In genomic region chr11:65559535-65559934, GRCh38 we compare ENCODE assay signal across 9 cellular contexts. TPM values are rescaled to one million over a fixed set of nuclear protein-coding genes. Genes with fewer than 3 reads are reported as not detected.
DNase-seq lines count a peak whose midpoint lies in the region; ATAC-seq, FAIRE-seq and TF ChIP-seq lines count a peak whose summit lies in the region.
"Had no signal": no experiment of that assay in that cellular context is flagged by ENCODE, and none has a peak within 500 bp of the region (broad histone marks: within the 10 kb centered on the region; RNA-seq: fewer than 3 reads in every experiment).

No MANE protein-coding gene starts in this region.

- no peak for TF ChIP-seq POLR2A in heart left ventricle (IDR thresholded peaks at IDR 0.05)
- TF ChIP-seq POLR2A in H54 (IDR thresholded peaks at IDR 0.05; ENCODE audit: low read depth, low read length) = no peak

- H3K36me3 Mint-ChIP-seq in central memory CD8-positive, alpha-beta T cell (ENCODE audit: insufficient read depth) = peaks cover 4% of the 10 kb centered on the region
- no peaks in the 10 kb centered on the region for H3K36me3 Mint-ChIP-seq in natural killer cell treated with Interleukin-12 subunit alpha and Interleukin-12 subunit beta and Interleukin-15 and Interleukin-18, amount 100 ng/mL, for 72 hours

- no peaks in the 10 kb centered on the region for H3K9me3 ChIP-seq in heart left ventricle

- ATAC-seq in heart left ventricle (peak in 1 of 4 donors; percentile 3), Right ventricle myocardium superior (ENCODE audit: poor library complexity) (no peak), GM21447 (IDR thresholded peaks at IDR 0.05; ENCODE audit: unreplicated experiment) (no peak)
- no peak for ATAC-seq in central memory CD8-positive, alpha-beta T cell (replicated peaks; ENCODE audit: extremely low read depth, poor library complexity, severe bottlenecking)
- ATAC-seq in natural killer cell treated with Interleukin-12 subunit alpha and Interleukin-12 subunit beta and Interleukin-15 and Interleukin-18, amount 100 ng/mL, for 72 hours = no peak

- H3K36me3 ChIP-seq in heart left ventricle = no peaks in the 10 kb centered on the region

- peak overlapping the region; percentile 86 to 99 (median 96) for H3K27ac ChIP-seq in heart left ventricle

- peaks cover 6 to 66% (median 59%) of the 10 kb centered on the region in 12 donors for H3K4me1 ChIP-seq in heart left ventricle

- TF ChIP-seq CTCF in heart left ventricle (IDR thresholded peaks at IDR 0.05) = no peak

- H3K27ac Mint-ChIP-seq in central memory CD8-positive, alpha-beta T cell (ENCODE audit: low read depth) = peak overlapping the region; percentile 92
- peak overlapping the region; percentile 15 to 72 for H3K27ac Mint-ChIP-seq in natural killer cell treated with Interleukin-12 subunit alpha and Interleukin-12 subunit beta and Interleukin-15 and Interleukin-18, amount 100 ng/mL, for 72 hours

- intact Hi-C loops in heart left ventricle (cut with DNase I) (no loop called here), Right ventricle myocardium superior (cut with DNase I) (no loop called here)

- 58 to 68% (median 60%) methylated on average over 5 of the region's 5 CpGs for WGBS in heart left ventricle, 4 donors

- H3K9me3 Mint-ChIP-seq in central memory CD8-positive, alpha-beta T cell = no peaks in the 10 kb centered on the region
- no peaks in the 10 kb centered on the region for H3K9me3 Mint-ChIP-seq in natural killer cell treated with Interleukin-12 subunit alpha and Interleukin-12 subunit beta and Interleukin-15 and Interleukin-18, amount 100 ng/mL, for 72 hours

- H3K27me3 Mint-ChIP-seq in central memory CD8-positive, alpha-beta T cell = no peaks in the 10 kb centered on the region
- no peaks in the 10 kb centered on the region for H3K27me3 Mint-ChIP-seq in natural killer cell treated with Interleukin-12 subunit alpha and Interleukin-12 subunit beta and Interleukin-15 and Interleukin-18, amount 100 ng/mL, for 72 hours

- H3K4me3 ChIP-seq in heart left ventricle = no peak overlapping the region

- peak overlapping the region; percentile 82 for H3K4me3 Mint-ChIP-seq in central memory CD8-positive, alpha-beta T cell
- no peak overlapping the region for H3K4me3 Mint-ChIP-seq in natural killer cell treated with Interleukin-12 subunit alpha and Interleukin-12 subunit beta and Interleukin-15 and Interleukin-18, amount 100 ng/mL, for 72 hours

- no peaks in the 10 kb centered on the region for H3K27me3 ChIP-seq in heart left ventricle

- DNase-seq in heart left ventricle (peak in 1 of 5 donors; percentile 12), Right ventricle myocardium superior (no peak), H54 (ENCODE audit: insufficient read length, low spot score) (no peak), GOT3 (lab: John Stamatoyannopoulos, UW) (no peak)
- DNase-seq in central memory CD8-positive, alpha-beta T cell (ENCODE audit: low spot score in 2 of 2) = no peak
- DNase-seq in natural killer cell treated with Interleukin-12 subunit alpha and Interleukin-12 subunit beta and Interleukin-15 and Interleukin-18, amount 100 ng/mL, for 72 hours (ENCODE audit: low spot score) = no peak
- no peak for DNase-seq in NK-92 treated with Interleukin-12 subunit alpha and Interleukin-12 subunit beta, amount 100 ng/mL, for 24 hours (lab: John Stamatoyannopoulos, UW)

- no peak for FAIRE-seq in H54 (lab: Jason Lieb, UNC)
- FAIRE-seq: D721Med had no signal

- H3K4me1 Mint-ChIP-seq in central memory CD8-positive, alpha-beta T cell = peaks cover 57% of the 10 kb centered on the region
- peaks cover 36 to 44% of the 10 kb centered on the region in 2 donors for H3K4me1 Mint-ChIP-seq in natural killer cell treated with Interleukin-12 subunit alpha and Interleukin-12 subunit beta and Interleukin-15 and Interleukin-18, amount 100 ng/mL, for 72 hours (ENCODE audit: low read depth in 2 of 2)

RNA-seq across cellular contexts. Expression of gene LTBP3, which starts 1.4 kb away (rescaled TPM):
- total RNA-seq in heart left ventricle = 100 to 1,000 TPM in 1 of 9 donors, 10 to 100 TPM in 8; 51.4 to 125 (median 88.9) TPM
- polyA plus RNA-seq in heart left ventricle = 10 to 100 TPM; 26.3 to 36.3 TPM
- total RNA-seq in Right ventricle myocardium superior = 73.4 TPM
- total RNA-seq in natural killer cell treated with Interleukin-12 subunit alpha and Interleukin-12 subunit beta and Interleukin-15 and Interleukin-18, amount 100 ng/mL, for 72 hours = 10 to 100 TPM; 42.3 to 60.2 TPM

RNA-seq across cellular contexts. Expression of gene ZNRD2, which starts 10.7 kb away (rescaled TPM):
- total RNA-seq in heart left ventricle (10 to 100 TPM; 23.2 to 63.6 (median 33.9) TPM), Right ventricle myocardium superior (23.2 TPM)
- polyA plus RNA-seq in heart left ventricle = 100 to 1,000 TPM in 1 of 2 donors, 10 to 100 TPM in 1; 49.7 to 101 TPM
- 10 to 100 TPM; 55.8 to 89.3 TPM for total RNA-seq in natural killer cell treated with Interleukin-12 subunit alpha and Interleukin-12 subunit beta and Interleukin-15 and Interleukin-18, amount 100 ng/mL, for 72 hours

RNA-seq across cellular contexts. Expression of gene FAM89B, which starts 12.8 kb away (rescaled TPM):
- total RNA-seq in heart left ventricle = 10 to 100 TPM; 25.8 to 87.9 (median 38.4) TPM
- polyA plus RNA-seq in heart left ventricle = 10 to 100 TPM; 46.6 to 50.0 TPM
- total RNA-seq in Right ventricle myocardium superior = 36.1 TPM
- total RNA-seq in natural killer cell treated with Interleukin-12 subunit alpha and Interleukin-12 subunit beta and Interleukin-15 and Interleukin-18, amount 100 ng/mL, for 72 hours = 10 to 100 TPM; 38.0 to 71.5 TPM

RNA-seq across cellular contexts. Expression of gene EHBP1L1, which starts 16.3 kb away (rescaled TPM):
- 100 to 1,000 TPM in 3 of 9 donors, 10 to 100 TPM in 6; 37.4 to 144 (median 80.9) TPM for total RNA-seq in heart left ventricle
- polyA plus RNA-seq in heart left ventricle = 10 to 100 TPM; 52.3 to 71.4 TPM
- 44.9 TPM for total RNA-seq in Right ventricle myocardium superior
- total RNA-seq in natural killer cell treated with Interleukin-12 subunit alpha and Interleukin-12 subunit beta and Interleukin-15 and Interleukin-18, amount 100 ng/mL, for 72 hours = 100 to 1,000 TPM; 156 to 188 TPM

RNA-seq across cellular contexts. Expression of gene SCYL1, which starts 34.7 kb away (rescaled TPM):
- 100 to 1,000 TPM in 1 of 9 donors, 10 to 100 TPM in 8; 51.6 to 135 (median 62.2) TPM for total RNA-seq in heart left ventricle
- polyA plus RNA-seq in heart left ventricle = 10 to 100 TPM; 86.6 to 90.2 TPM
- 60.5 TPM for total RNA-seq in Right ventricle myocardium superior
- total RNA-seq in natural killer cell treated with Interleukin-12 subunit alpha and Interleukin-12 subunit beta and Interleukin-15 and Interleukin-18, amount 100 ng/mL, for 72 hours = 100 to 1,000 TPM in 1 of 2 donors, 10 to 100 TPM in 1; 84.5 to 112 TPM
